Comparison of ENCODE assay signal across 2 cellular contexts in the genomic region with DNA sequence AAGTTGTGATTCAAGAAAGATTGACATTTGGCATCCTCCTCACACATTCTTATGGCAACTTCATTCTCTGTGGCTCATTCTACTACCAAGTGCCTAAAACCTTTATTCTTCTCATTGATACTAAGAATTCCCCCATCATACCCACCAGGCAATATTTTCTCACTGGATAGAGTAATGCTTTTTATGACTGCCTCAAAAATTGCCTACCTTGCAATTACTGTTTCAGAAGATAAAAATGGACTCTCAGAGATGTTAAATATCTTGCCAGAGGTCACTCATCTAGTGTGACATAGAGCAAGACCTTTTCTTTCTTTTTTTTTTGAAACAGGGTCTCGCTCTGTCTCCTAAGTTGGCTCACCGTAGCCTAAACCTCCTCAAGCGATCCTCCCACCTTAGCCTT.
TF ChIP-seq lines count a peak whose summit lies in the region.

No MANE protein-coding gene starts in this region.

TF ChIP-seq in HepG2, 621 proteins besides CTCF, POLR2A, EP300 and RAD21:
- TF ChIP-seq MAFK (conservative IDR thresholded peaks at IDR 0.05 in 1 of 2, IDR thresholded peaks at IDR 0.05 in 1 of 2; ENCODE audit: low read length in 2 of 2) (peak; percentile 90 to 96), DNMT1 (CRISPR knock-in tag; IDR thresholded peaks at IDR 0.05) (no peak), ZKSCAN8 (CRISPR knock-in tag; IDR thresholded peaks at IDR 0.05; ENCODE audit: borderline replicate concordance) (no peak), MAFF (IDR thresholded peaks at IDR 0.05; ENCODE audit: low read depth, low read length) (peak; percentile 92), BRD4 (CRISPR knock-in tag; IDR thresholded peaks at IDR 0.05) (no peak), RAD51 (IDR thresholded peaks at IDR 0.05; ENCODE audit: borderline replicate concordance) (no peak)

TF ChIP-seq in K562, 482 proteins besides CTCF, POLR2A, EP300 and RAD21:
- TF ChIP-seq NBN (IDR thresholded peaks at IDR 0.05; ENCODE audit: low read depth) (no peak), NFYB (IDR thresholded peaks at IDR 0.05; ENCODE audit: extremely low read depth, insufficient read length) (no peak), MAFK (IDR thresholded peaks at IDR 0.05; ENCODE audit: low read length) (peak; percentile 57), MAFF (IDR thresholded peaks at IDR 0.05; ENCODE audit: low read length) (peak; percentile 42), MAFG (tag; conservative IDR thresholded peaks at IDR 0.05) (peak; percentile 60), ZNF24 (IDR thresholded peaks at IDR 0.05) (no peak), TEAD1 (CRISPR knock-in tag; IDR thresholded peaks at IDR 0.05) (no peak), SIRT6 (IDR thresholded peaks at IDR 0.05; ENCODE audit: low read depth, low read length) (no peak), C11orf30 (IDR thresholded peaks at IDR 0.05; ENCODE audit: low read depth) (peak; percentile 34; the same call in 1 of the 2 replicates), KDM1A (IDR thresholded peaks at IDR 0.05) (no peak), ZNF316 (IDR thresholded peaks at IDR 0.05) (peak; percentile 69), FOSL1 (tag; conservative IDR thresholded peaks at IDR 0.05) (no peak), BACH1 (tag; IDR thresholded peaks at IDR 0.05) (no peak), ZNF121 (CRISPR knock-in tag; conservative IDR thresholded peaks at IDR 0.05) (no peak), ZNF134 (CRISPR knock-in tag; conservative IDR thresholded peaks at IDR 0.05) (no peak)
- TF ChIP-seq, protein P1, sequence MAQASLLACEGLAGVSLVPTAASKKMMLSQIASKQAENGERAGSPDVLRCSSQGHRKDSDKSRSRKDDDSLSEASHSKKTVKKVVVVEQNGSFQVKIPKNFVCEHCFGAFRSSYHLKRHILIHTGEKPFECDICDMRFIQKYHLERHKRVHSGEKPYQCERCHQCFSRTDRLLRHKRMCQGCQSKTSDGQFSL (CRISPR knock-in tag; IDR thresholded peaks at IDR 0.05): no peak
- TF ChIP-seq, protein P1 (tag; IDR thresholded peaks at IDR 0.05): no peak
